33 cellular contexts compared by ENCODE assay signal in genomic region chr16:79873825-79874224, GRCh38.
"Had no signal": no experiment of that assay in that cellular context is flagged by ENCODE, and none has a peak within 500 bp of the region (broad histone marks: within the 10 kb centered on the region; RNA-seq: fewer than 3 reads in every experiment).

No MANE protein-coding gene starts in this region.

- H3K36me3 ChIP-seq: adrenal gland, brain microvascular endothelial cell, breast epithelium, WERI-Rb-1 had no signal

- ATAC-seq: activated CD4-positive, alpha-beta T cell treated with anti-CD3 and anti-CD28 coated beads for 36 hours; activated CD4-positive, CD25-positive, alpha-beta regulatory T cell treated with anti-CD3 and anti-CD28 coated beads, Interleukin-2, amount 50 U/mL, for 24 hours; activated CD8-positive, alpha-beta memory T cell treated with anti-CD3 and anti-CD28 coated beads, Interleukin-2, amount 10 ng/mL, durations not matched to agents 7 days and 5 days; activated CD8-positive, alpha-beta T cell treated with anti-CD3 and anti-CD28 coated beads, Interleukin-2, amount 10 ng/mL, durations not matched to agents 7 days and 5 days; activated naive CD4-positive, alpha-beta T cell treated with anti-CD3 and anti-CD28 coated beads, Interleukin-2, amount 50 U/mL, for 72 hours; body of pancreas; T-cell; T-helper 17 cell; WTC11 had no signal

- H3K4me1 ChIP-seq: adrenal gland, body of pancreas, breast epithelium had no signal

- H3K4me3 ChIP-seq: adrenal gland, body of pancreas, breast epithelium had no signal

- H3K27me3 ChIP-seq: adrenal gland, body of pancreas, brain microvascular endothelial cell, breast epithelium had no signal

- FAIRE-seq: astrocyte had no signal

- DNase-seq: activated CD4-positive, alpha-beta memory T cell treated with anti-CD3 and anti-CD28 coated beads, Interleukin-2, amount 10 ng/mL, durations not matched to agents 7 days and 5 days; activated CD4-positive, alpha-beta T cell treated with anti-CD3 and anti-CD28 coated beads for 1 hour; activated CD4-positive, alpha-beta T cell treated with anti-CD3 and anti-CD28 coated beads for 36 hours; activated CD4-positive, alpha-beta T cell treated with anti-CD3 and anti-CD28 coated beads for 48 hours; activated CD4-positive, alpha-beta T cell treated with anti-CD3 and anti-CD28 coated beads, Interleukin-2, amount 10 ng/mL, durations not matched to agents 7 days and 5 days; activated CD4-positive, alpha-beta T cell treated with anti-CD3 and anti-CD28 coated beads, Interleukin-2, amount 50 U/mL, for 48 hours; activated CD4-positive, CD25-positive, alpha-beta regulatory T cell; activated CD8-positive, alpha-beta memory T cell treated with anti-CD3 and anti-CD28 coated beads for 24 hours; activated CD8-positive, alpha-beta memory T cell treated with anti-CD3 and anti-CD28 coated beads, Interleukin-2, amount 10 ng/mL, durations not matched to agents 7 days and 5 days; activated CD8-positive, alpha-beta memory T cell treated with anti-CD3 and anti-CD28 coated beads, Interleukin-2, amount 50 U/mL, for 48 hours; activated CD8-positive, alpha-beta T cell treated with anti-CD3 and anti-CD28 coated beads, Interleukin-2, amount 10 ng/mL, durations not matched to agents 7 days and 5 days; activated effector memory CD4-positive, alpha-beta T cell treated with Interleukin-2 at 50 U/mL for 16 hours; activated gamma-delta T cell; activated naive CD4-positive, alpha-beta T cell treated with anti-CD3 and anti-CD28 coated beads, Interleukin-2, amount 50 U/mL, for 16 hours; activated naive CD4-positive, alpha-beta T cell treated with Interleukin-2 at 50 U/mL for 16 hours; activated naive CD8-positive, alpha-beta T cell treated with anti-CD3 and anti-CD28 coated beads for 36 hours; activated T-cell treated with anti-CD3 and anti-CD28 coated beads, Interleukin-2, amount 50 U/mL, for 24 hours; activated T-cell treated with anti-CD3 and anti-CD28 coated beads, Interleukin-2, amount 50 U/mL, for 48 hours; adrenal gland; amniotic stem cell; aorta; body of pancreas; brain microvascular endothelial cell; central memory CD4-positive, alpha-beta T cell; T-cell; T-helper 17 cell; T1000; WERI-Rb-1 had no signal

- H3K9me3 ChIP-seq: adrenal gland, body of pancreas, breast epithelium had no signal

- H3K27ac ChIP-seq: adrenal gland, body of pancreas, brain microvascular endothelial cell, breast epithelium, WERI-Rb-1 had no signal
